2 cellular contexts compared by ENCODE assay signal in the genomic region with DNA sequence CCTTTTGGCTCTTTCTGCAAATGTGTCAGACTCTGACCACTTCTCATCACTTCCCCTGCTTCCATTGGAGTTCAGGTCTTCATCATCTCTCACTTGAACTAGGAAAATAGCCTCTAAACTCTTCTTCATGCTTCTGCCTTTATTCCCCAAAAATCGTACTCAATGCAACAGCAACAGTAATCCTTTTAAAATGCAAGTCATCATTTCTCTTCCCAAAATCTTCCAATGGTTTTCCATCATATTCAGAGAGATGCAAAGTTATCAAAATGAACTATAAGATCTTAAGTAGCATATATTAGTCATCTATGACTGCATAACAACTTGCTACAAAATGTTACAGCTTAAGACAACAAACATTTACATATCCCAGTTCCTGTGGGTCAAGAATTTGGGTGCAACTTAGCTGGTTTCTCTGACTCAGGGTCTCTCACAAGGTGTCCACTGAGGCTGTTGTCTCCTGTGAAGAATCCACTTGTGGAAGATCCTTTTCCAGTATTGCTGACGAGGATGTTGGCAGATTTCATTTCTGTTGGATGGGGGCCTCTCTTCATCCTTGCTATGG.
TF ChIP-seq lines count a peak whose summit lies in the region.

No MANE protein-coding gene starts in this region.

TF ChIP-seq in HepG2, 621 proteins besides CTCF, POLR2A, EP300 and RAD21 (continues in another document):
- TF ChIP-seq, protein P1, sequence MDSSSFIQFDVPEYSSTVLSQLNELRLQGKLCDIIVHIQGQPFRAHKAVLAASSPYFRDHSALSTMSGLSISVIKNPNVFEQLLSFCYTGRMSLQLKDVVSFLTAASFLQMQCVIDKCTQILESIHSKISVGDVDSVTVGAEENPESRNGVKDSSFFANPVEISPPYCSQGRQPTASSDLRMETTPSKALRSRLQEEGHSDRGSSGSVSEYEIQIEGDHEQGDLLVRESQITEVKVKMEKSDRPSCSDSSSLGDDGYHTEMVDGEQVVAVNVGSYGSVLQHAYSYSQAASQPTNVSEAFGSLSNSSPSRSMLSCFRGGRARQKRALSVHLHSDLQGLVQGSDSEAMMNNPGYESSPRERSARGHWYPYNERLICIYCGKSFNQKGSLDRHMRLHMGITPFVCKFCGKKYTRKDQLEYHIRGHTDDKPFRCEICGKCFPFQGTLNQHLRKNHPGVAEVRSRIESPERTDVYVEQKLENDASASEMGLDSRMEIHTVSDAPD (CRISPR knock-in tag; IDR thresholded peaks at IDR 0.05) = no peak
- TF ChIP-seq ZFP90 (CRISPR knock-in tag; IDR thresholded peaks at IDR 0.05; ENCODE audit: borderline replicate concordance) (no peak), MAFF (IDR thresholded peaks at IDR 0.05; ENCODE audit: low read depth, low read length) (peak; percentile 46), ATAD3A (CRISPR knock-in tag; IDR thresholded peaks at IDR 0.05) (no peak), NFE2L2 (IDR thresholded peaks at IDR 0.05; ENCODE audit: low read length) (peak; percentile 29; the same call in 1 of the 2 replicates), NR2F6 (IDR thresholded peaks at IDR 0.05) (no peak), NR2F6 (CRISPR knock-in tag; IDR thresholded peaks at IDR 0.05) (no peak), ZNF224 (CRISPR knock-in tag; IDR thresholded peaks at IDR 0.05) (no peak), TEAD2 (CRISPR knock-in tag; IDR thresholded peaks at IDR 0.05) (no peak), MAFK (conservative IDR thresholded peaks at IDR 0.05 in 1 of 2, IDR thresholded peaks at IDR 0.05 in 1 of 2; ENCODE audit: low read length in 2 of 2) (peak; percentile 35 to 47; a peak in 3 of 4 replicates), ZNF607 (CRISPR knock-in tag; IDR thresholded peaks at IDR 0.05; ENCODE audit: borderline replicate concordance) (no peak), HNF4A (CRISPR knock-in tag; IDR thresholded peaks at IDR 0.05) (no peak), AGO2 (optimal IDR thresholded peaks at IDR 0.05; ENCODE audit: low read depth, low read length) (no peak), KDM3A (CRISPR knock-in tag; IDR thresholded peaks at IDR 0.05; ENCODE audit: low read depth) (no peak), ZNF775 (CRISPR knock-in tag; IDR thresholded peaks at IDR 0.05; ENCODE audit: borderline replicate concordance) (no peak), MLLT10 (CRISPR knock-in tag; IDR thresholded peaks at IDR 0.05) (no peak), HNRNPH1 (optimal IDR thresholded peaks at IDR 0.05; ENCODE audit: low read depth, low read length) (no peak), ZNF17 (CRISPR knock-in tag; IDR thresholded peaks at IDR 0.05) (no peak), JUNB (CRISPR knock-in tag; IDR thresholded peaks at IDR 0.05; ENCODE audit: borderline replicate concordance) (no peak), FOXA1 (IDR thresholded peaks at IDR 0.05) (no peak), FOXA1 (CRISPR knock-in tag; IDR thresholded peaks at IDR 0.05) (no peak)
- TF ChIP-seq, protein P2, sequence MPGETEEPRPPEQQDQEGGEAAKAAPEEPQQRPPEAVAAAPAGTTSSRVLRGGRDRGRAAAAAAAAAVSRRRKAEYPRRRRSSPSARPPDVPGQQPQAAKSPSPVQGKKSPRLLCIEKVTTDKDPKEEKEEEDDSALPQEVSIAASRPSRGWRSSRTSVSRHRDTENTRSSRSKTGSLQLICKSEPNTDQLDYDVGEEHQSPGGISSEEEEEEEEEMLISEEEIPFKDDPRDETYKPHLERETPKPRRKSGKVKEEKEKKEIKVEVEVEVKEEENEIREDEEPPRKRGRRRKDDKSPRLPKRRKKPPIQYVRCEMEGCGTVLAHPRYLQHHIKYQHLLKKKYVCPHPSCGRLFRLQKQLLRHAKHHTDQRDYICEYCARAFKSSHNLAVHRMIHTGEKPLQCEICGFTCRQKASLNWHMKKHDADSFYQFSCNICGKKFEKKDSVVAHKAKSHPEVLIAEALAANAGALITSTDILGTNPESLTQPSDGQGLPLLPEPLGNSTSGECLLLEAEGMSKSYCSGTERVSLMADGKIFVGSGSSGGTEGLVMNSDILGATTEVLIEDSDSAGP (CRISPR knock-in tag; IDR thresholded peaks at IDR 0.05; ENCODE audit: borderline replicate concordance) = no peak
- TF ChIP-seq, protein P3, sequence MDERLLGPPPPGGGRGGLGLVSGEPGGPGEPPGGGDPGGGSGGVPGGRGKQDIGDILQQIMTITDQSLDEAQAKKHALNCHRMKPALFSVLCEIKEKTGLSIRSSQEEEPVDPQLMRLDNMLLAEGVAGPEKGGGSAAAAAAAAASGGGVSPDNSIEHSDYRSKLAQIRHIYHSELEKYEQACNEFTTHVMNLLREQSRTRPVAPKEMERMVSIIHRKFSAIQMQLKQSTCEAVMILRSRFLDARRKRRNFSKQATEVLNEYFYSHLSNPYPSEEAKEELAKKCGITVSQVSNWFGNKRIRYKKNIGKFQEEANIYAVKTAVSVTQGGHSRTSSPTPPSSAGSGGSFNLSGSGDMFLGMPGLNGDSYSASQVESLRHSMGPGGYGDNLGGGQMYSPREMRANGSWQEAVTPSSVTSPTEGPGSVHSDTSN (CRISPR knock-in tag; IDR thresholded peaks at IDR 0.05) = no peak
- TF ChIP-seq, protein P4, sequence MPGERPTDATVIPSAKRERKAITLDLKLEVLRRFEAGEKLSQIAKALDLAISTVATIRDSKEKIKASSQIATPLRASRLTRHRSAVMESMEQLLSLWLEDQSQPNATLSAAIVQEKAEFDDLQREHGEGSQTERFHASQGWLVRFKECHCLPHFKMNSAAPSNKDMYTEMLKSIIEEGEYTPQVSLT (CRISPR knock-in tag; IDR thresholded peaks at IDR 0.05; ENCODE audit: borderline replicate concordance, low read depth) = no peak
- TF ChIP-seq, protein P5, sequence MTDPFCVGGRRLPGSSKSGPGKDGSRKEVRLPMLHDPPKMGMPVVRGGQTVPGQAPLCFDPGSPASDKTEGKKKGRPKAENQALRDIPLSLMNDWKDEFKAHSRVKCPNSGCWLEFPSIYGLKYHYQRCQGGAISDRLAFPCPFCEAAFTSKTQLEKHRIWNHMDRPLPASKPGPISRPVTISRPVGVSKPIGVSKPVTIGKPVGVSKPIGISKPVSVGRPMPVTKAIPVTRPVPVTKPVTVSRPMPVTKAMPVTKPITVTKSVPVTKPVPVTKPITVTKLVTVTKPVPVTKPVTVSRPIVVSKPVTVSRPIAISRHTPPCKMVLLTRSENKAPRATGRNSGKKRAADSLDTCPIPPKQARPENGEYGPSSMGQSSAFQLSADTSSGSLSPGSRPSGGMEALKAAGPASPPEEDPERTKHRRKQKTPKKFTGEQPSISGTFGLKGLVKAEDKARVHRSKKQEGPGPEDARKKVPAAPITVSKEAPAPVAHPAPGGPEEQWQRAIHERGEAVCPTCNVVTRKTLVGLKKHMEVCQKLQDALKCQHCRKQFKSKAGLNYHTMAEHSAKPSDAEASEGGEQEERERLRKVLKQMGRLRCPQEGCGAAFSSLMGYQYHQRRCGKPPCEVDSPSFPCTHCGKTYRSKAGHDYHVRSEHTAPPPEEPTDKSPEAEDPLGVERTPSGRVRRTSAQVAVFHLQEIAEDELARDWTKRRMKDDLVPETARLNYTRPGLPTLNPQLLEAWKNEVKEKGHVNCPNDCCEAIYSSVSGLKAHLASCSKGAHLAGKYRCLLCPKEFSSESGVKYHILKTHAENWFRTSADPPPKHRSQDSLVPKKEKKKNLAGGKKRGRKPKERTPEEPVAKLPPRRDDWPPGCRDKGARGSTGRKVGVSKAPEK (CRISPR knock-in tag; IDR thresholded peaks at IDR 0.05; ENCODE audit: borderline replicate concordance) = no peak

TF ChIP-seq in K562, 482 proteins besides CTCF, POLR2A, EP300 and RAD21:
- TF ChIP-seq MYNN (IDR thresholded peaks at IDR 0.05) = no peak
- TF ChIP-seq MYNN (CRISPR knock-in tag; IDR thresholded peaks at IDR 0.05) = no peak
- TF ChIP-seq NFYB (IDR thresholded peaks at IDR 0.05; ENCODE audit: extremely low read depth, insufficient read length) = no peak
- peak; percentile 73 for TF ChIP-seq MAFG (tag; conservative IDR thresholded peaks at IDR 0.05)
- TF ChIP-seq GATAD2A (IDR thresholded peaks at IDR 0.05) = no peak
- no peak for TF ChIP-seq FOXA1 (IDR thresholded peaks at IDR 0.05; ENCODE audit: borderline replicate concordance)
- TF ChIP-seq SAFB2 (IDR thresholded peaks at IDR 0.05; ENCODE audit: borderline replicate concordance, low read depth, low read length, severe bottlenecking) = no peak
- peak; percentile 70 for TF ChIP-seq C11orf30 (IDR thresholded peaks at IDR 0.05; ENCODE audit: low read depth)
- no peak for TF ChIP-seq ZNF121 (CRISPR knock-in tag; conservative IDR thresholded peaks at IDR 0.05)
- no peak for TF ChIP-seq COPS2 (conservative IDR thresholded peaks at IDR 0.05)
- TF ChIP-seq, protein P6, sequence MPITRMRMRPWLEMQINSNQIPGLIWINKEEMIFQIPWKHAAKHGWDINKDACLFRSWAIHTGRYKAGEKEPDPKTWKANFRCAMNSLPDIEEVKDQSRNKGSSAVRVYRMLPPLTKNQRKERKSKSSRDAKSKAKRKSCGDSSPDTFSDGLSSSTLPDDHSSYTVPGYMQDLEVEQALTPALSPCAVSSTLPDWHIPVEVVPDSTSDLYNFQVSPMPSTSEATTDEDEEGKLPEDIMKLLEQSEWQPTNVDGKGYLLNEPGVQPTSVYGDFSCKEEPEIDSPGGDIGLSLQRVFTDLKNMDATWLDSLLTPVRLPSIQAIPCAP (CRISPR knock-in tag; IDR thresholded peaks at IDR 0.05; ENCODE audit: borderline replicate concordance) = no peak
- TF ChIP-seq OTX1 (CRISPR knock-in tag; IDR thresholded peaks at IDR 0.05) = no peak
- peak; percentile 73 for TF ChIP-seq ZNF316 (IDR thresholded peaks at IDR 0.05)
- TF ChIP-seq ZNF384 (IDR thresholded peaks at IDR 0.05; ENCODE audit: low read depth, low read length) = no peak
- TF ChIP-seq, protein P7, sequence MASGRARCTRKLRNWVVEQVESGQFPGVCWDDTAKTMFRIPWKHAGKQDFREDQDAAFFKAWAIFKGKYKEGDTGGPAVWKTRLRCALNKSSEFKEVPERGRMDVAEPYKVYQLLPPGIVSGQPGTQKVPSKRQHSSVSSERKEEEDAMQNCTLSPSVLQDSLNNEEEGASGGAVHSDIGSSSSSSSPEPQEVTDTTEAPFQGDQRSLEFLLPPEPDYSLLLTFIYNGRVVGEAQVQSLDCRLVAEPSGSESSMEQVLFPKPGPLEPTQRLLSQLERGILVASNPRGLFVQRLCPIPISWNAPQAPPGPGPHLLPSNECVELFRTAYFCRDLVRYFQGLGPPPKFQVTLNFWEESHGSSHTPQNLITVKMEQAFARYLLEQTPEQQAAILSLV (tag; IDR thresholded peaks at IDR 0.05) = no peak
- no peak for TF ChIP-seq NR2C2 (CRISPR knock-in tag; IDR thresholded peaks at IDR 0.05)
- TF ChIP-seq NR2C2 (tag; IDR thresholded peaks at IDR 0.05) = no peak
